8 cellular contexts compared by ENCODE assay signal in the genomic region with DNA sequence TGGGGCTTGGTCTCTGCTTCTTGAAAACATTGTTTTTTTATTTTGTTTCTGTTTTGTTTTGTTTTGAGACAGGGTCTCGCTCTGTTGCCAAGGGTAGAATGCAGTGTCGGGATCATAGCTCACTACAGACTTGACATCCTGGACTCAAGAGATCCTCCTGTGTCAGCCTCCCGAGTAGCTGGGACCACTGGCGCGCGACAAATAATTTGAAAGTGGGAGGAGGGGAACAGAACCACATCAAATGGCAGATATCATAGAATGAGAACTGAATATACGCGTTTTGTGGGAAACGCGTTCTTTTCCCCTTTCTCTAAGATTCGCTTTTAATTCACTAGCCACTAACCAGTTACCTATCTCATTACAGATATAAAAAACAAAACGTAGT. TPM values are rescaled to one million over a fixed set of nuclear protein-coding genes. Genes with fewer than 3 reads are reported as not detected.
DNase-seq lines count a peak whose midpoint lies in the region; ATAC-seq and TF ChIP-seq lines count a peak whose summit lies in the region.

No MANE protein-coding gene starts in this region.

- no peaks in the 10 kb centered on the region for H3K36me3 Mint-ChIP-seq in WTC11

- H3K4me2 ChIP-seq in skeletal muscle satellite cell (ENCODE audit: low read length), result peak overlapping the region; percentile 98

- no peak for DNase-seq in H7
- no peak for DNase-seq in WTC11 (ENCODE audit: low spot score)
- no peak for DNase-seq in heart right ventricle
- no peak for DNase-seq in stimulated activated CD4-positive, alpha-beta T cell treated with anti-CD3 and anti-CD28 coated beads, Interleukin-12 subunit alpha, Interleukin-12 subunit beta, amount 100 ng/mL, for 4 hours
- DNase-seq in NCI-H146 treated with DMSO at 0.1 percent for 48 hours (lab: John Stamatoyannopoulos, UW; ENCODE audit: unreplicated experiment), result no peak

- H3K4me3 ChIP-seq in H7 (ENCODE audit: insufficient read depth, low read depth, low read length) (peak overlapping the region; percentile 80), heart right ventricle (peak overlapping the region; percentile 62 to 98 (median 89)), skeletal muscle satellite cell (ENCODE audit: low read length) (peak overlapping the region; percentile 90)

- H3K27ac Mint-ChIP-seq in WTC11, result peak overlapping the region; percentile 74; the same call in 1 of the 2 replicates

- H3K4me1 ChIP-seq in heart right ventricle, result peaks cover 0 to 33% (median 20%) of the 10 kb centered on the region in 9 donors
- H3K4me1 ChIP-seq in skeletal muscle satellite cell (ENCODE audit: control insufficient read depth, insufficient read depth, low read length), result peaks cover 29% of the 10 kb centered on the region

- POLR2A ChIA-PET in WTC11 (lab: Charles Lee), result no interaction called here

- H3K27me3 ChIP-seq in H7 (ENCODE audit: control insufficient read depth, insufficient read depth, low read length), result peaks cover 33% of the 10 kb centered on the region
- H3K27me3 ChIP-seq in heart right ventricle, result peaks cover 0 to 11% (median 0%) of the 10 kb centered on the region in 7 donors
- H3K27me3 ChIP-seq in skeletal muscle satellite cell (ENCODE audit: control insufficient read depth, insufficient read depth, low read length), result peaks cover 4% of the 10 kb centered on the region

- H3K4me3 Mint-ChIP-seq in WTC11, result peak overlapping the region; percentile 89

- H3K9me3 ChIP-seq in heart right ventricle (no peaks in the 10 kb centered on the region), skeletal muscle satellite cell (replicated peaks; ENCODE audit: low read length) (no peaks in the 10 kb centered on the region)

- intact Hi-C loops in heart right ventricle (cut with DNase I), result loop anchor here in 3 of 10 donors (5.0 to 10.0 kb wide), 3 partner anchors 56 to 194 kb away; no protein-coding TSS in a partner anchor

- H3K27me3 Mint-ChIP-seq in WTC11 (ENCODE audit: low read depth), result peaks cover 47% of the 10 kb centered on the region

- WGBS in heart right ventricle, 2 donors, result 12 to 16% methylated on average over 12 of the region's 12 CpGs

- H3K9me3 Mint-ChIP-seq in WTC11, result no peaks in the 10 kb centered on the region

- CTCF ChIA-PET in WTC11 (lab: Charles Lee), result interaction anchor here (0.9 to 3.1 kb wide), 13 partner anchors 8 to 293 kb away, joined by 3 to 9 read pairs (median 4); partner anchors contain the start of gene C2CD4B

- H3K27ac ChIP-seq in heart right ventricle, result peak overlapping the region in 9 of 10 donors; percentile 83 to 96 (median 94)

- ATAC-seq in WTC11, result no peak
- ATAC-seq in heart right ventricle, result peak in 5 of 8 donors; percentile 0 to 40 (median 21)
- ATAC-seq in HG03342 (IDR thresholded peaks at IDR 0.05; ENCODE audit: unreplicated experiment), result no peak
- no peak for ATAC-seq in HG03378 (IDR thresholded peaks at IDR 0.05; ENCODE audit: unreplicated experiment)

- H3K36me3 ChIP-seq in H7 (replicated peaks; ENCODE audit: control insufficient read depth, insufficient read depth, low read length) (no peaks in the 10 kb centered on the region), heart right ventricle (peaks cover 0 to 3% (median 0%) of the 10 kb centered on the region in 9 donors), skeletal muscle satellite cell (ENCODE audit: insufficient read depth, low read length) (no peaks in the 10 kb centered on the region)

- TF ChIP-seq CTCF in WTC11 (IDR thresholded peaks at IDR 0.05) (no peak), heart right ventricle (IDR thresholded peaks at IDR 0.05) (no peak)

- H3K9ac ChIP-seq in skeletal muscle satellite cell (ENCODE audit: low read depth, low read length), result peak overlapping the region; percentile 88

- peaks cover 10% of the 10 kb centered on the region for H3K4me1 Mint-ChIP-seq in WTC11

TF ChIP-seq in WTC11, 78 proteins besides CTCF, POLR2A, EP300 and RAD21 (continues in another document):
- TF ChIP-seq GABPB1 (CRISPR knock-in tag; IDR thresholded peaks at IDR 0.05) (no peak), ZNF138 (CRISPR knock-in tag; conservative IDR thresholded peaks at IDR 0.05) (no peak), STAT6 (CRISPR knock-in tag; conservative IDR thresholded peaks at IDR 0.05; ENCODE audit: low read depth) (no peak), ESRRA (CRISPR knock-in tag; IDR thresholded peaks at IDR 0.05; ENCODE audit: borderline replicate concordance) (no peak), SMAD4 (CRISPR knock-in tag; IDR thresholded peaks at IDR 0.05) (no peak), NFE2L1 (CRISPR knock-in tag; IDR thresholded peaks at IDR 0.05) (no peak), AR (CRISPR knock-in tag; IDR thresholded peaks at IDR 0.05) (no peak), HMGA2 (CRISPR knock-in tag; IDR thresholded peaks at IDR 0.05) (no peak), RELA (CRISPR knock-in tag; IDR thresholded peaks at IDR 0.05; ENCODE audit: borderline replicate concordance) (no peak), TEAD4 (CRISPR knock-in tag; IDR thresholded peaks at IDR 0.05) (no peak)
- TF ChIP-seq, protein P1, sequence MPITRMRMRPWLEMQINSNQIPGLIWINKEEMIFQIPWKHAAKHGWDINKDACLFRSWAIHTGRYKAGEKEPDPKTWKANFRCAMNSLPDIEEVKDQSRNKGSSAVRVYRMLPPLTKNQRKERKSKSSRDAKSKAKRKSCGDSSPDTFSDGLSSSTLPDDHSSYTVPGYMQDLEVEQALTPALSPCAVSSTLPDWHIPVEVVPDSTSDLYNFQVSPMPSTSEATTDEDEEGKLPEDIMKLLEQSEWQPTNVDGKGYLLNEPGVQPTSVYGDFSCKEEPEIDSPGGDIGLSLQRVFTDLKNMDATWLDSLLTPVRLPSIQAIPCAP (CRISPR knock-in tag; IDR thresholded peaks at IDR 0.05), result no peak
- TF ChIP-seq, protein P2, sequence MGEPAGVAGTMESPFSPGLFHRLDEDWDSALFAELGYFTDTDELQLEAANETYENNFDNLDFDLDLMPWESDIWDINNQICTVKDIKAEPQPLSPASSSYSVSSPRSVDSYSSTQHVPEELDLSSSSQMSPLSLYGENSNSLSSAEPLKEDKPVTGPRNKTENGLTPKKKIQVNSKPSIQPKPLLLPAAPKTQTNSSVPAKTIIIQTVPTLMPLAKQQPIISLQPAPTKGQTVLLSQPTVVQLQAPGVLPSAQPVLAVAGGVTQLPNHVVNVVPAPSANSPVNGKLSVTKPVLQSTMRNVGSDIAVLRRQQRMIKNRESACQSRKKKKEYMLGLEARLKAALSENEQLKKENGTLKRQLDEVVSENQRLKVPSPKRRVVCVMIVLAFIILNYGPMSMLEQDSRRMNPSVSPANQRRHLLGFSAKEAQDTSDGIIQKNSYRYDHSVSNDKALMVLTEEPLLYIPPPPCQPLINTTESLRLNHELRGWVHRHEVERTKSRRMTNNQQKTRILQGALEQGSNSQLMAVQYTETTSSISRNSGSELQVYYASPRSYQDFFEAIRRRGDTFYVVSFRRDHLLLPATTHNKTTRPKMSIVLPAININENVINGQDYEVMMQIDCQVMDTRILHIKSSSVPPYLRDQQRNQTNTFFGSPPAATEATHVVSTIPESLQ (CRISPR knock-in tag; IDR thresholded peaks at IDR 0.05), result no peak

RNA-seq across cellular contexts. Expression of gene VPS13C, which starts 0.6 kb away (rescaled TPM):
- 6.5 and 9.7 TPM in 2 replicates for total RNA-seq in H7 (2014; rRNA removed; shearing (Covaris generic))
- 20.9 to 23.5 TPM (median 21.6 TPM) in 3 replicates for total RNA-seq in WTC11 (2021)
- total RNA-seq in heart right ventricle, result 10 to 100 TPM; 28.5 to 59.0 (median 43.4) TPM
- polyA plus RNA-seq in heart right ventricle, result 10 to 100 TPM in 1 of 2 donors, 1 to 10 TPM in 1; 7.3 to 25.9 TPM
- total RNA-seq in skeletal muscle satellite cell (2012; rRNA removed), result 46.3 and 62.6 TPM in 2 replicates

RNA-seq across cellular contexts. Expression of gene C2CD4A, which starts 5.9 kb away (rescaled TPM):
- total RNA-seq in H7 (2014; rRNA removed; shearing (Covaris generic)), result not detected in 2 replicates
- 0.32 to 0.42 TPM (median 0.41 TPM) in 3 replicates for total RNA-seq in WTC11 (2021)
- total RNA-seq in heart right ventricle, result under 1 TPM in 1 of 10 donors, not detected in 9; 0.25 TPM
- polyA plus RNA-seq in heart right ventricle, result under 1 TPM in 1 of 2 donors, not detected in 1; 0.01 TPM
- total RNA-seq in skeletal muscle satellite cell (2012; rRNA removed), result not detected in 2 replicates

Comparison
In these comparisons a context has a peak if more than half of its experiments do, and no peak if none do; other contexts are left out.
1. ATAC-seq: peak in heart right ventricle (5 of 8); none in WTC11 (single experiment), HG03342 (single experiment) and HG03378 (single experiment).
2. Peak in every context shown above with its lines, with median percentiles within 50 percentile points of each other: H3K4me3 ChIP-seq.